In genomic region chr6:126682440-126682839, GRCh38 we compare ENCODE assay signal across 27 cellular contexts.
DNase-seq lines count a peak whose midpoint lies in the region; ATAC-seq, FAIRE-seq and TF ChIP-seq lines count a peak whose summit lies in the region.
"Had no signal": no experiment of that assay in that cellular context is flagged by ENCODE, and none has a peak within 500 bp of the region (broad histone marks: within the 10 kb centered on the region; RNA-seq: fewer than 3 reads in every experiment).

No MANE protein-coding gene starts in this region.

- no peak overlapping the region for H3K9ac ChIP-seq in HepG2 (ENCODE audit: insufficient read depth, low read depth, low read length)

- no peak for TF ChIP-seq RAD21 in HepG2 (CRISPR knock-in tag; IDR thresholded peaks at IDR 0.05)

- TF ChIP-seq CTCF in NB4 (IDR thresholded peaks at IDR 0.05; ENCODE audit: low read depth, low read length), result no peak
- TF ChIP-seq CTCF in choroid plexus epithelial cell (conservative IDR thresholded peaks at IDR 0.05; ENCODE audit: low read depth, low read length), result no peak
- no peak for TF ChIP-seq CTCF in HepG2 (CRISPR knock-in tag; IDR thresholded peaks at IDR 0.05)
- no peak for TF ChIP-seq CTCF in lower leg skin (IDR thresholded peaks at IDR 0.05)
- no peak for TF ChIP-seq CTCF in Peyer's patch (IDR thresholded peaks at IDR 0.05)

- TF ChIP-seq POLR2A in NB4 (IDR thresholded peaks at IDR 0.05; ENCODE audit: extremely low read depth, insufficient read length) (no peak), HepG2 (IDR thresholded peaks at IDR 0.05; ENCODE audit: insufficient read depth in 1 of 2, low read depth in 2 of 2, low read length in 2 of 2) (no peak), lower leg skin (IDR thresholded peaks at IDR 0.05) (no peak), Peyer's patch (IDR thresholded peaks at IDR 0.05) (no peak)

- POLR2A ChIA-PET in HepG2 (lab: Yijun Ruan, JAX), result no interaction called here

- H3K27me3 ChIP-seq in HepG2 (ENCODE audit: control insufficient read depth in 1 of 2, insufficient read depth in 2 of 2, low read length in 2 of 2) (no peaks in the 10 kb centered on the region), Peyer's patch (no peaks in the 10 kb centered on the region)
- H3K27me3 ChIP-seq: breast epithelium, colonic mucosa, heart right ventricle, MG63 had no signal

- no peaks in the 10 kb centered on the region for H3K4me1 ChIP-seq in HepG2 (ENCODE audit: insufficient read depth, low read length)
- no peaks in the 10 kb centered on the region for H3K4me1 ChIP-seq in Peyer's patch
- H3K4me1 ChIP-seq: breast epithelium, colonic mucosa, heart right ventricle had no signal

- in situ Hi-C loops in HepG2 (cut with HindIII; ENCODE audit: extremely low pct_ligation_motif_present, low pct_unique_long_range_greater_than_20kb), result no loop called here

- H3K36me3 ChIP-seq in HepG2 (replicated peaks in 1 of 2; ENCODE audit: control insufficient read depth in 1 of 2, insufficient read depth in 2 of 2, low read length in 2 of 2) (no peaks in the 10 kb centered on the region), Peyer's patch (no peaks in the 10 kb centered on the region)
- H3K36me3 ChIP-seq: breast epithelium, colonic mucosa, heart right ventricle, MG63 had no signal

- no peaks in the 10 kb centered on the region for H3K9me3 ChIP-seq in HepG2 (ENCODE audit: low read length)
- H3K9me3 ChIP-seq in Peyer's patch, result no peaks in the 10 kb centered on the region
- H3K9me3 ChIP-seq: breast epithelium, colonic mucosa, MG63, mucosa of descending colon had no signal

- H3K27ac ChIP-seq in HepG2 (ENCODE audit: extremely low read length, insufficient read depth, low read length) (no peak overlapping the region), Peyer's patch (no peak overlapping the region)
- H3K27ac ChIP-seq: breast epithelium, colonic mucosa, heart right ventricle had no signal

- DNase-seq in GM03348 (ENCODE audit: low spot score) (peak; percentile 23), NB4 (ENCODE audit: low read depth) (peak; percentile 16), choroid plexus epithelial cell (ENCODE audit: low read depth) (peak; percentile 47), HepG2 (ENCODE audit: low spot score) (no peak), lower leg skin (ENCODE audit: low spot score in 2 of 2) (no peak), Peyer's patch (no peak)
- DNase-seq in stimulated activated CD4-positive, alpha-beta T cell treated with anti-CD3 and anti-CD28 coated beads, Interleukin-15, amount 100 ng/mL, for 24 hours, result no peak
- DNase-seq: activated CD4-positive, alpha-beta T cell treated with anti-CD3 and anti-CD28 coated beads for 48 hours; anterior cingulate cortex; Calu3; colonic mucosa; DMS79 treated with DMSO at 0.1 percent for 48 hours; effector CD8-positive, alpha-beta T cell; GOT3; heart right ventricle; KG1; MG63; mucosa of descending colon; NCI-H1436 treated with DMSO at 0.1 percent for 48 hours; NCI-H2081 treated with DMSO at 0.1 percent for 48 hours; NCI-H345; NCI-H748 treated with DMSO at 0.1 percent for 48 hours; stimulated activated naive B cell treated with anti-CD40 and anti-IgM and Interleukin-4, amounts not matched to agents 10 μg/mL and 1 μg/mL and 100 μg/mL, for 72 hours; substantia nigra had no signal

- WGBS in HepG2 (ENCODE audit: low lambda C conversion rate), result 1% methylated on average over 2 of the region's 2 CpGs
- WGBS in lower leg skin, 2 donors, result 72 to 82% methylated on average over 2 of the region's 2 CpGs

- no peaks in the 10 kb centered on the region for H4K20me1 ChIP-seq in HepG2 (ENCODE audit: insufficient read depth, low read length)

- no TSS peak for BruUV-seq in HepG2 (replicated peaks; lab: Mats Ljungman, UMichigan)

- no peak overlapping the region for H2AFZ ChIP-seq in HepG2 (ENCODE audit: low read length)

- no peak overlapping the region for H3K4me2 ChIP-seq in HepG2 (ENCODE audit: low read depth, low read length)

- TF ChIP-seq EP300 in HepG2 (IDR thresholded peaks at IDR 0.05; ENCODE audit: low read depth in 2 of 2, low read length in 2 of 2) (no peak), HepG2 (CRISPR knock-in tag; IDR thresholded peaks at IDR 0.05; ENCODE audit: borderline replicate concordance) (no peak)

- intact Hi-C loops in HepG2 (cut with micrococcal nuclease; ENCODE audit: unreplicated experiment) (no loop called here), lower leg skin (cut with DNase I; ENCODE audit: low total_unique reads) (no loop called here)

- ATAC-seq in HepG2 (no peak), GM21717 (IDR thresholded peaks at IDR 0.05; ENCODE audit: unreplicated experiment) (no peak)
- ATAC-seq: heart right ventricle; mucosa of descending colon; stimulated activated naive B cell treated with anti-CD40 and anti-IgM and Interleukin-4, amounts not matched to agents 10 μg/mL and 1 μg/mL and 100 μg/mL, for 72 hours had no signal

- no peak for FAIRE-seq in HepG2 (lab: Jason Lieb, UNC)

- CTCF ChIA-PET in HepG2 (lab: Yijun Ruan, JAX; ENCODE audit: low intra/inter-chr PET ratio, low total read pairs), result no interaction called here

- no peaks in the 10 kb centered on the region for H3K79me2 ChIP-seq in HepG2 (ENCODE audit: insufficient read depth, low read length)

- no peak overlapping the region for H3K4me3 ChIP-seq in NB4 (ENCODE audit: low read depth, low read length)
- no peak overlapping the region for H3K4me3 ChIP-seq in choroid plexus epithelial cell (ENCODE audit: low read depth, low read length)
- no peak overlapping the region for H3K4me3 ChIP-seq in HepG2 (replicated peaks in 1 of 3; ENCODE audit: insufficient read depth in 1 of 3, low read depth in 2 of 3, low read length in 3 of 3)
- H3K4me3 ChIP-seq in lower leg skin (ENCODE audit: low read depth, poor library complexity, severe bottlenecking), result no peak overlapping the region
- no peak overlapping the region for H3K4me3 ChIP-seq in Peyer's patch
- H3K4me3 ChIP-seq: breast epithelium, colonic mucosa, heart right ventricle, lung, MG63, mucosa of descending colon had no signal

TF ChIP-seq in HepG2, 621 proteins besides CTCF, POLR2A, EP300 and RAD21:
- peak; percentile 93 for TF ChIP-seq CEBPB (IDR thresholded peaks at IDR 0.05; ENCODE audit: borderline replicate concordance, low read depth, low read length)
- peak; percentile 47 for TF ChIP-seq CEBPG (CRISPR knock-in tag; IDR thresholded peaks at IDR 0.05)
- TF ChIP-seq ATF7 (IDR thresholded peaks at IDR 0.05), result peak; percentile 25; the same call in 1 of the 2 replicates
- TF ChIP-seq ATF7 (CRISPR knock-in tag; IDR thresholded peaks at IDR 0.05), result no peak
- TF ChIP-seq, protein P1, sequence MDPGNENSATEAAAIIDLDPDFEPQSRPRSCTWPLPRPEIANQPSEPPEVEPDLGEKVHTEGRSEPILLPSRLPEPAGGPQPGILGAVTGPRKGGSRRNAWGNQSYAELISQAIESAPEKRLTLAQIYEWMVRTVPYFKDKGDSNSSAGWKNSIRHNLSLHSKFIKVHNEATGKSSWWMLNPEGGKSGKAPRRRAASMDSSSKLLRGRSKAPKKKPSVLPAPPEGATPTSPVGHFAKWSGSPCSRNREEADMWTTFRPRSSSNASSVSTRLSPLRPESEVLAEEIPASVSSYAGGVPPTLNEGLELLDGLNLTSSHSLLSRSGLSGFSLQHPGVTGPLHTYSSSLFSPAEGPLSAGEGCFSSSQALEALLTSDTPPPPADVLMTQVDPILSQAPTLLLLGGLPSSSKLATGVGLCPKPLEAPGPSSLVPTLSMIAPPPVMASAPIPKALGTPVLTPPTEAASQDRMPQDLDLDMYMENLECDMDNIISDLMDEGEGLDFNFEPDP (CRISPR knock-in tag; conservative IDR thresholded peaks at IDR 0.05), result no peak

Comparison
In these comparisons a context has a peak if more than half of its experiments do, and no peak if none do; other contexts are left out.
1. DNase-seq: peak in GM03348 (single experiment), NB4 (single experiment) and choroid plexus epithelial cell (single experiment); none in HepG2 (single experiment), lower leg skin (0 of 2), Peyer's patch (0 of 3) and stimulated activated CD4-positive, alpha-beta T cell treated with anti-CD3 and anti-CD28 coated beads, Interleukin-15, amount 100 ng/mL, for 24 hours (single experiment).